ENCODE assay signal across 6 cellular contexts in genomic region chr12:113161415-113162016, GRCh38. TPM values are rescaled to one million over a fixed set of nuclear protein-coding genes. Genes with fewer than 3 reads are reported as not detected.
A peak's percentile ranks its signal among the peaks of the same experiment; 100 is the strongest.
DNase-seq lines count a peak whose midpoint lies in the region; ATAC-seq and TF ChIP-seq lines count a peak whose summit lies in the region.

No MANE protein-coding gene starts in this region.

- POLR2A ChIA-PET in activated CD4-positive, alpha-beta memory T cell treated with anti-CD3 and anti-CD28 coated beads for 36 hours (lab: Charles Lee): no interaction called here
- POLR2A ChIA-PET in activated CD4-positive, alpha-beta memory T cell treated with anti-CD3 and anti-CD28 coated beads, Interleukin-2, amount 10 ng/mL, durations not matched to agents 7 days and 5 days (lab: Charles Lee): interaction anchor here (0.6 kb wide), 1 partner anchor 134 kb away, joined by 3 read pairs; no protein-coding TSS in a partner anchor

- no peak for ATAC-seq in GM21390 (IDR thresholded peaks at IDR 0.05; ENCODE audit: unreplicated experiment)

- H3K4me3 Mint-ChIP-seq in activated CD4-positive, alpha-beta memory T cell treated with anti-CD3 and anti-CD28 coated beads for 36 hours: no peak overlapping the region
- no peak overlapping the region for H3K4me3 Mint-ChIP-seq in activated CD4-positive, alpha-beta memory T cell treated with anti-CD3 and anti-CD28 coated beads, Interleukin-2, amount 10 ng/mL, durations not matched to agents 7 days and 5 days
- no peak overlapping the region for H3K4me3 Mint-ChIP-seq in chondrocyte (ENCODE audit: unreplicated experiment)

- no peak for TF ChIP-seq CTCF in chondrocyte (IDR thresholded peaks at IDR 0.05)

- H3K27me3 Mint-ChIP-seq in activated CD4-positive, alpha-beta memory T cell treated with anti-CD3 and anti-CD28 coated beads for 36 hours: no peaks in the 10 kb centered on the region
- no peaks in the 10 kb centered on the region for H3K27me3 Mint-ChIP-seq in activated CD4-positive, alpha-beta memory T cell treated with anti-CD3 and anti-CD28 coated beads, Interleukin-2, amount 10 ng/mL, durations not matched to agents 7 days and 5 days
- H3K27me3 Mint-ChIP-seq in chondrocyte (ENCODE audit: low read depth): no peaks in the 10 kb centered on the region

- H3K4me1 Mint-ChIP-seq in activated CD4-positive, alpha-beta memory T cell treated with anti-CD3 and anti-CD28 coated beads for 36 hours (ENCODE audit: low read depth): peaks cover 9% of the 10 kb centered on the region
- H3K4me1 Mint-ChIP-seq in activated CD4-positive, alpha-beta memory T cell treated with anti-CD3 and anti-CD28 coated beads, Interleukin-2, amount 10 ng/mL, durations not matched to agents 7 days and 5 days: no peaks in the 10 kb centered on the region
- H3K4me1 Mint-ChIP-seq in chondrocyte (ENCODE audit: low read depth): peaks cover 5% of the 10 kb centered on the region

- H3K27ac Mint-ChIP-seq in activated CD4-positive, alpha-beta memory T cell treated with anti-CD3 and anti-CD28 coated beads for 36 hours: no peak overlapping the region
- no peak overlapping the region for H3K27ac Mint-ChIP-seq in activated CD4-positive, alpha-beta memory T cell treated with anti-CD3 and anti-CD28 coated beads, Interleukin-2, amount 10 ng/mL, durations not matched to agents 7 days and 5 days
- no peak overlapping the region for H3K27ac Mint-ChIP-seq in chondrocyte (ENCODE audit: unreplicated experiment)

- peak; percentile 25 for DNase-seq in activated CD4-positive, alpha-beta memory T cell treated with anti-CD3 and anti-CD28 coated beads for 36 hours
- no peak for DNase-seq in activated CD4-positive, alpha-beta memory T cell treated with anti-CD3 and anti-CD28 coated beads, Interleukin-2, amount 10 ng/mL, durations not matched to agents 7 days and 5 days
- peak; percentile 81 for DNase-seq in SK-MEL-5 (ENCODE audit: low read depth, low spot score)
- DNase-seq in nucleus accumbens (lab: John Stamatoyannopoulos, UW): peak in 48 of 56 donors; percentile 4 to 97 (median 78)
- DNase-seq in chondrocyte (ENCODE audit: low spot score): no peak

- peaks cover 67% of the 10 kb centered on the region for H3K36me3 Mint-ChIP-seq in activated CD4-positive, alpha-beta memory T cell treated with anti-CD3 and anti-CD28 coated beads for 36 hours
- H3K36me3 Mint-ChIP-seq in activated CD4-positive, alpha-beta memory T cell treated with anti-CD3 and anti-CD28 coated beads, Interleukin-2, amount 10 ng/mL, durations not matched to agents 7 days and 5 days (ENCODE audit: low read depth): peaks cover 55% of the 10 kb centered on the region
- H3K36me3 Mint-ChIP-seq in chondrocyte (ENCODE audit: low read depth): peaks cover 45% of the 10 kb centered on the region

- H3K9me3 Mint-ChIP-seq in activated CD4-positive, alpha-beta memory T cell treated with anti-CD3 and anti-CD28 coated beads for 36 hours: no peaks in the 10 kb centered on the region
- H3K9me3 Mint-ChIP-seq in activated CD4-positive, alpha-beta memory T cell treated with anti-CD3 and anti-CD28 coated beads, Interleukin-2, amount 10 ng/mL, durations not matched to agents 7 days and 5 days: no peaks in the 10 kb centered on the region
- no peaks in the 10 kb centered on the region for H3K9me3 Mint-ChIP-seq in chondrocyte (ENCODE audit: low read depth)

- CTCF ChIA-PET in activated CD4-positive, alpha-beta memory T cell treated with anti-CD3 and anti-CD28 coated beads for 36 hours (lab: Charles Lee): interaction anchor here (0.9 to 4.2 kb wide), 4 partner anchors 9 to 169 kb away, joined by 3 to 28 read pairs (median 4); no protein-coding TSS in a partner anchor
- CTCF ChIA-PET in activated CD4-positive, alpha-beta memory T cell treated with anti-CD3 and anti-CD28 coated beads, Interleukin-2, amount 10 ng/mL, durations not matched to agents 7 days and 5 days (lab: Charles Lee): no interaction called here

- intact Hi-C loops in activated CD4-positive, alpha-beta memory T cell treated with anti-CD3 and anti-CD28 coated beads for 36 hours (cut with micrococcal nuclease): no loop called here

- in situ Hi-C loops in SK-MEL-5 (cut with HindIII; ENCODE audit: low pct_unique_long_range_greater_than_20kb, low sequenced_read_pairs): no loop called here

RNA-seq across cellular contexts. Expression of gene CFAP73, which starts 12.0 kb away (rescaled TPM):
- total RNA-seq in activated CD4-positive, alpha-beta memory T cell treated with anti-CD3 and anti-CD28 coated beads for 36 hours: under 1 TPM; 0.90 to 0.94 TPM
- under 1 TPM; 0.23 to 0.28 TPM for total RNA-seq in activated CD4-positive, alpha-beta memory T cell treated with anti-CD3 and anti-CD28 coated beads, Interleukin-2, amount 10 ng/mL, durations not matched to agents 7 days and 5 days
- not detected in 2 replicates for total RNA-seq in SK-MEL-5 (2014; rRNA removed; shearing (Covaris generic))
- not detected in 2 replicates for polyA plus RNA-seq in SK-MEL-5 (2015; cell fraction: cytosol; rRNA removed)
- not detected in 2 replicates for polyA plus RNA-seq in SK-MEL-5 (2015; cell fraction: nucleus; rRNA removed)
- not detected in 3 replicates for total RNA-seq in chondrocyte

RNA-seq across cellular contexts. Expression of gene DDX54, which starts 23.8 kb away (rescaled TPM):
- 100 to 1,000 TPM; 107 to 109 TPM for total RNA-seq in activated CD4-positive, alpha-beta memory T cell treated with anti-CD3 and anti-CD28 coated beads for 36 hours
- total RNA-seq in activated CD4-positive, alpha-beta memory T cell treated with anti-CD3 and anti-CD28 coated beads, Interleukin-2, amount 10 ng/mL, durations not matched to agents 7 days and 5 days: 10 to 100 TPM; 55.6 to 57.6 TPM
- 60.4 and 73.4 TPM in 2 replicates for total RNA-seq in SK-MEL-5 (2014; rRNA removed; shearing (Covaris generic))
- polyA plus RNA-seq in SK-MEL-5 (2015; cell fraction: cytosol; rRNA removed): 109 and 119 TPM in 2 replicates
- 66.3 and 74.1 TPM in 2 replicates for polyA plus RNA-seq in SK-MEL-5 (2015; cell fraction: nucleus; rRNA removed)
- total RNA-seq in chondrocyte: 44.2 to 52.7 TPM (median 44.6 TPM) in 3 replicates

RNA-seq across cellular contexts. Expression of gene RITA1, which starts 24.0 kb away (rescaled TPM):
- total RNA-seq in activated CD4-positive, alpha-beta memory T cell treated with anti-CD3 and anti-CD28 coated beads for 36 hours: 10 to 100 TPM; 18.7 to 22.0 TPM
- 10 to 100 TPM; 14.7 to 16.9 TPM for total RNA-seq in activated CD4-positive, alpha-beta memory T cell treated with anti-CD3 and anti-CD28 coated beads, Interleukin-2, amount 10 ng/mL, durations not matched to agents 7 days and 5 days
- 38.8 and 39.1 TPM in 2 replicates for total RNA-seq in SK-MEL-5 (2014; rRNA removed; shearing (Covaris generic))
- polyA plus RNA-seq in SK-MEL-5 (2015; cell fraction: cytosol; rRNA removed): 44.7 and 50.9 TPM in 2 replicates
- polyA plus RNA-seq in SK-MEL-5 (2015; cell fraction: nucleus; rRNA removed): 10.3 and 16.5 TPM in 2 replicates
- 15.5 to 20.2 TPM (median 16.7 TPM) in 3 replicates for total RNA-seq in chondrocyte

RNA-seq across cellular contexts. Expression of gene RASAL1, which starts 26.0 kb away (rescaled TPM):
- total RNA-seq in activated CD4-positive, alpha-beta memory T cell treated with anti-CD3 and anti-CD28 coated beads for 36 hours: 1 to 10 TPM; 4.4 to 4.9 TPM
- under 1 TPM; 0.10 to 0.35 TPM for total RNA-seq in activated CD4-positive, alpha-beta memory T cell treated with anti-CD3 and anti-CD28 coated beads, Interleukin-2, amount 10 ng/mL, durations not matched to agents 7 days and 5 days
- 0.74 and 0.85 TPM in 2 replicates for total RNA-seq in SK-MEL-5 (2014; rRNA removed; shearing (Covaris generic))
- polyA plus RNA-seq in SK-MEL-5 (2015; cell fraction: cytosol; rRNA removed): 1.3 and 2.2 TPM in 2 replicates
- 9.1 and 9.8 TPM in 2 replicates for polyA plus RNA-seq in SK-MEL-5 (2015; cell fraction: nucleus; rRNA removed)
- total RNA-seq in chondrocyte: not detected in 3 replicates

RNA-seq across cellular contexts. Expression of gene TPCN1, which starts 59.7 kb away (rescaled TPM):
- 10 to 100 TPM; 44.0 to 51.6 TPM for total RNA-seq in activated CD4-positive, alpha-beta memory T cell treated with anti-CD3 and anti-CD28 coated beads for 36 hours
- total RNA-seq in activated CD4-positive, alpha-beta memory T cell treated with anti-CD3 and anti-CD28 coated beads, Interleukin-2, amount 10 ng/mL, durations not matched to agents 7 days and 5 days: 10 to 100 TPM; 18.3 to 19.2 TPM
- total RNA-seq in SK-MEL-5 (2014; rRNA removed; shearing (Covaris generic)): 14.3 and 16.3 TPM in 2 replicates
- 45.7 and 80.2 TPM in 2 replicates for polyA plus RNA-seq in SK-MEL-5 (2015; cell fraction: cytosol; rRNA removed)
- 165 and 212 TPM in 2 replicates for polyA plus RNA-seq in SK-MEL-5 (2015; cell fraction: nucleus; rRNA removed)
- 35.9 to 40.0 TPM (median 37.7 TPM) in 3 replicates for total RNA-seq in chondrocyte

Comparison
In these comparisons a context has a peak if more than half of its experiments do, and no peak if none do; other contexts are left out.
1. DNase-seq: peak in activated CD4-positive, alpha-beta memory T cell treated with anti-CD3 and anti-CD28 coated beads for 36 hours (single experiment), SK-MEL-5 (single experiment) and nucleus accumbens (48 of 56); none in activated CD4-positive, alpha-beta memory T cell treated with anti-CD3 and anti-CD28 coated beads, Interleukin-2, amount 10 ng/mL, durations not matched to agents 7 days and 5 days (single experiment) and chondrocyte (single experiment).